Comparison of ENCODE assay signal across 8 cellular contexts in genomic region chr9:101533334-101534187, GRCh38. TPM values are rescaled to one million over a fixed set of nuclear protein-coding genes. Genes with fewer than 3 reads are reported as not detected.
DNase-seq lines count a peak whose midpoint lies in the region; ATAC-seq and TF ChIP-seq lines count a peak whose summit lies in the region.

TSS of gene RNF20 (plus strand) at chr9:101533853. CDS start at chr9:101535424, 1,571 bp downstream.

- no peaks in the 10 kb centered on the region for H3K36me3 ChIP-seq in BJ (ENCODE audit: control insufficient read depth, insufficient read depth, low read length)

- H3K9me3 Mint-ChIP-seq in activated CD4-positive, alpha-beta T cell treated with anti-CD3 and anti-CD28 coated beads, Interleukin-2, amount 10 ng/mL, durations not matched to agents 24 days and 14 days, result no peaks in the 10 kb centered on the region

- TF ChIP-seq CTCF in BJ (IDR thresholded peaks at IDR 0.05; ENCODE audit: insufficient read depth, low read depth, low read length) (no peak), coronary artery (IDR thresholded peaks at IDR 0.05) (no peak)

- H3K27me3 ChIP-seq in BJ (ENCODE audit: control insufficient read depth, insufficient read depth, low read length) (no peaks in the 10 kb centered on the region), layer of hippocampus (ENCODE audit: control insufficient read depth, insufficient read depth, low read length) (no peaks in the 10 kb centered on the region)

- intact Hi-C loops in activated CD4-positive, alpha-beta T cell treated with anti-CD3 and anti-CD28 coated beads, Interleukin-2, amount 10 ng/mL, durations not matched to agents 24 days and 14 days (cut with micrococcal nuclease), result loop anchor here (1.0 to 5.0 kb wide), 3 partner anchors 53 to 416 kb away; partner anchors contain the start of genes MRPL50 and ZNF189

- H3K27ac Mint-ChIP-seq in activated CD4-positive, alpha-beta T cell treated with anti-CD3 and anti-CD28 coated beads, Interleukin-2, amount 10 ng/mL, durations not matched to agents 24 days and 14 days, result peak within 1 kb of the TSS; percentile 98

- CTCF ChIA-PET in BJ (lab: Yijun Ruan, JAX), result interaction anchor here (0.9 to 23.6 kb wide), 7 partner anchors 14 to 85 kb away, joined by 3 to 490 read pairs (median 7); no protein-coding TSS in a partner anchor

- peak within 1 kb of the TSS; percentile 94 to 96 for H3K27ac ChIP-seq in coronary artery
- peak within 1 kb of the TSS; percentile 98 for H3K27ac ChIP-seq in layer of hippocampus (ENCODE audit: low read depth, low read length)

- H3K4me1 Mint-ChIP-seq in activated CD4-positive, alpha-beta T cell treated with anti-CD3 and anti-CD28 coated beads, Interleukin-2, amount 10 ng/mL, durations not matched to agents 24 days and 14 days, result peaks cover 12% of the 10 kb centered on the region

- POLR2A ChIA-PET in BJ (lab: Charles Lee), result no interaction called here

- peaks cover 3% of the 10 kb centered on the region for H3K27me3 Mint-ChIP-seq in activated CD4-positive, alpha-beta T cell treated with anti-CD3 and anti-CD28 coated beads, Interleukin-2, amount 10 ng/mL, durations not matched to agents 24 days and 14 days

- peak within 1 kb of the TSS; percentile 61 for H3K4me3 ChIP-seq in BJ (ENCODE audit: low read depth, low read length)
- peak within 1 kb of the TSS; percentile 89 for H3K4me3 ChIP-seq in coronary artery

- peak within 1 kb of the TSS; percentile 93 for H3K4me3 Mint-ChIP-seq in activated CD4-positive, alpha-beta T cell treated with anti-CD3 and anti-CD28 coated beads, Interleukin-2, amount 10 ng/mL, durations not matched to agents 24 days and 14 days

- H3K36me3 Mint-ChIP-seq in activated CD4-positive, alpha-beta T cell treated with anti-CD3 and anti-CD28 coated beads, Interleukin-2, amount 10 ng/mL, durations not matched to agents 24 days and 14 days (ENCODE audit: low read depth), result peaks cover 10% of the 10 kb centered on the region

- DNase-seq in BJ (ENCODE audit: low read depth) (peak; percentile 91), NCI-H526 treated with DMSO at 0.1 percent for 48 hours (lab: John Stamatoyannopoulos, UW) (peak; percentile 95), coronary artery (ENCODE audit: low spot score) (peak; percentile 100)
- peak; percentile 99 for DNase-seq in activated CD4-positive, alpha-beta T cell treated with anti-CD3 and anti-CD28 coated beads, Interleukin-2, amount 10 ng/mL, durations not matched to agents 24 days and 14 days
- DNase-seq in stimulated activated CD4-positive, alpha-beta T cell treated with anti-CD3 and anti-CD28 coated beads, Interleukin-1b, Interleukin-23, amount 100 ng/mL, for 4 hours (ENCODE audit: low read depth in 2 of 2), result peak; percentile 98 to 99

- ATAC-seq in GM19324 (IDR thresholded peaks at IDR 0.05; ENCODE audit: low FRiP score, unreplicated experiment) (peak; percentile 99), HG03469 (IDR thresholded peaks at IDR 0.05; ENCODE audit: unreplicated experiment) (peak; percentile 97)

RNA-seq across cellular contexts. Expression of gene RNF20, which starts in this region (rescaled TPM):
- polyA plus RNA-seq in BJ (2011; rRNA removed), result 18.0 and 30.4 TPM in 2 replicates
- 14.2 and 17.6 TPM in 2 replicates for polyA minus RNA-seq in BJ (2011; rRNA and poly(A)+ RNA removed)
- 37.9 and 43.8 TPM in 2 replicates for total RNA-seq in activated CD4-positive, alpha-beta T cell treated with anti-CD3 and anti-CD28 coated beads, Interleukin-2, amount 10 ng/mL, durations not matched to agents 24 days and 14 days

Comparison
In these comparisons a context has a peak if more than half of its experiments do, and no peak if none do; other contexts are left out.
1. Peak in every context shown above with its lines: DNase-seq, ATAC-seq, H3K4me3 ChIP-seq and H3K27ac ChIP-seq.